Comparison of ENCODE assay signal across 17 cellular contexts in the genomic region with DNA sequence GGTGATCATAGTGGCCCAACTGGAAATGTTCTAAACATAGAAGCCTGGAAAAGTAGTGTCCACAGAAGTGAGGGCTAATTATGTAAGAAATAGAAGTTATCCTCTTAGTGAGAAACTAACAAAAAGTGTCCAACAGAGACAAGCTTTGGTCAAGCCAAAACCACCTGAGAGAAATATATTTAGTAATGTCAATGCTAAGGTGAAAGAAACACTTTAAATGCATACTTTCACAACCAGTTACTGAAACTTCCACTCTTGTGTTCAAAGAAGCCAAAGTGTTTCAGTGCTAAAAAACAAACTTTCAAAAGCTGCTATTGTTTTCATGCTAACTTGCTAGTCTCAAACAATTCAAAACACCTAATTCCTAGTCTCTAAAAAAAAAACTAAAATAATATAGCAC. TPM values are rescaled to one million over a fixed set of nuclear protein-coding genes. Genes with fewer than 3 reads are reported as not detected.
DNase-seq lines count a peak whose midpoint lies in the region; ATAC-seq, FAIRE-seq and TF ChIP-seq lines count a peak whose summit lies in the region.
"Had no signal": no experiment of that assay in that cellular context is flagged by ENCODE, and none has a peak within 500 bp of the region (broad histone marks: within the 10 kb centered on the region; RNA-seq: fewer than 3 reads in every experiment).

No MANE protein-coding gene starts in this region.

- no peaks in the 10 kb centered on the region for H3F3A ChIP-seq in PC-9 (ENCODE audit: insufficient read depth, low read depth)

- no TSS peak for BruUV-seq in PC-9 (replicated peaks; lab: Mats Ljungman, UMichigan)

- intact Hi-C loops in left ventricle myocardium superior (cut with micrococcal nuclease) (no loop called here), PC-9 (cut with micrococcal nuclease; ENCODE audit: unreplicated experiment) (no loop called here)

- no peaks in the 10 kb centered on the region for H3K9me3 ChIP-seq in suprapubic skin
- no peaks in the 10 kb centered on the region for H3K9me3 ChIP-seq in PC-9 (ENCODE audit: insufficient read depth, low read depth)
- H3K9me3 ChIP-seq: transverse colon had no signal

- no peak for TF ChIP-seq EP300 in suprapubic skin (IDR thresholded peaks at IDR 0.05)

- no peak for TF ChIP-seq POLR2A in suprapubic skin (IDR thresholded peaks at IDR 0.05)

- DNase-seq in GM18507 (ENCODE audit: extremely low spot score, insufficient read length, low read depth) (no peak), suprapubic skin (ENCODE audit: low spot score in 2 of 2) (no peak), left ventricle myocardium superior (no peak), PC-9 (no peak)
- DNase-seq: activated CD8-positive, alpha-beta memory T cell treated with anti-CD3 and anti-CD28 coated beads, Interleukin-2, amount 10 ng/mL, durations not matched to agents 7 days and 5 days; activated naive CD8-positive, alpha-beta T cell treated with anti-CD3 and anti-CD28 coated beads, Interleukin-2, amount 50 U/mL, for 24 hours; foreskin keratinocyte; kidney; T1000; transverse colon had no signal

- no peaks in the 10 kb centered on the region for H4K20me1 ChIP-seq in PC-9 (ENCODE audit: insufficient read depth)

- H3K36me3 ChIP-seq in suprapubic skin (peaks cover 7% of the 10 kb centered on the region), PC-9 (ENCODE audit: low read depth) (no peaks in the 10 kb centered on the region)

- H3K4me1 ChIP-seq in suprapubic skin (peaks cover 10% of the 10 kb centered on the region), PC-9 (replicated peaks; ENCODE audit: insufficient read depth) (no peaks in the 10 kb centered on the region)

- ATAC-seq in GM19455 (IDR thresholded peaks at IDR 0.05; ENCODE audit: unreplicated experiment) (peak; percentile 99), HG02763 (IDR thresholded peaks at IDR 0.05; ENCODE audit: unreplicated experiment) (peak; percentile 99), HG03378 (IDR thresholded peaks at IDR 0.05; ENCODE audit: unreplicated experiment) (peak; percentile 93), left ventricle myocardium superior (no peak), esophagus mucosa (no peak)
- ATAC-seq: activated CD8-positive, alpha-beta memory T cell treated with anti-CD3 and anti-CD28 coated beads, Interleukin-2, amount 10 ng/mL, durations not matched to agents 7 days and 5 days; activated naive CD8-positive, alpha-beta T cell treated with anti-CD3 and anti-CD28 coated beads, Interleukin-2, amount 50 U/mL, for 24 hours; foreskin keratinocyte; natural killer cell treated with Interleukin-12 subunit alpha and Interleukin-12 subunit beta and Interleukin-15 and Interleukin-18, amount 100 ng/mL, for 72 hours had no signal

- H3K4me3 ChIP-seq in suprapubic skin (no peak overlapping the region), PC-9 (no peak overlapping the region)
- H3K4me3 ChIP-seq: skin epidermis, transverse colon had no signal

- no peak overlapping the region for H3K27ac ChIP-seq in suprapubic skin
- H3K27ac ChIP-seq in PC-9 = no peak overlapping the region
- H3K27ac ChIP-seq: foreskin keratinocyte, skin epidermis, transverse colon had no signal

- no peak for TF ChIP-seq CTCF in suprapubic skin (IDR thresholded peaks at IDR 0.05)
- no peak for TF ChIP-seq CTCF in PC-9 (conservative IDR thresholded peaks at IDR 0.05)

- CTCF ChIA-PET in PC-9 (lab: Charles Lee) = no interaction called here

- POLR2A ChIA-PET in PC-9 (lab: Charles Lee; ENCODE audit: unreplicated experiment) = no interaction called here

- no peak overlapping the region for H2AFZ ChIP-seq in PC-9

- H3K27me3 ChIP-seq in suprapubic skin (no peaks in the 10 kb centered on the region), PC-9 (ENCODE audit: insufficient read depth, low read depth) (no peaks in the 10 kb centered on the region)
- H3K27me3 ChIP-seq: foreskin keratinocyte, transverse colon had no signal

- H3K79me2 ChIP-seq in PC-9 (ENCODE audit: low read depth) = no peaks in the 10 kb centered on the region

- no peaks in the 10 kb centered on the region for H3K9me2 ChIP-seq in PC-9 (ENCODE audit: insufficient read depth)

- H3K4me2 ChIP-seq in PC-9 = no peak overlapping the region

- peak; percentile 82 for FAIRE-seq in GM18507 (lab: Jason Lieb, UNC)
- FAIRE-seq: H1 had no signal

RNA-seq across cellular contexts. Expression of a gene that starts 18.1 kb away (rescaled TPM):
- 10 to 100 TPM; 10.2 to 29.0 (median 13.0) TPM for total RNA-seq in suprapubic skin
- total RNA-seq in left ventricle myocardium superior = 13.1 TPM
- 6.2 TPM for total RNA-seq in esophagus mucosa
- total RNA-seq in PC-9 (2021) = 6.0 and 6.5 TPM in 2 replicates

Comparison
In these comparisons a context has a peak if more than half of its experiments do, and no peak if none do; other contexts are left out.
1. ATAC-seq: peak in GM19455 (single experiment), HG02763 (single experiment) and HG03378 (single experiment); none in left ventricle myocardium superior (single experiment) and esophagus mucosa (single experiment).